In the genomic region with DNA sequence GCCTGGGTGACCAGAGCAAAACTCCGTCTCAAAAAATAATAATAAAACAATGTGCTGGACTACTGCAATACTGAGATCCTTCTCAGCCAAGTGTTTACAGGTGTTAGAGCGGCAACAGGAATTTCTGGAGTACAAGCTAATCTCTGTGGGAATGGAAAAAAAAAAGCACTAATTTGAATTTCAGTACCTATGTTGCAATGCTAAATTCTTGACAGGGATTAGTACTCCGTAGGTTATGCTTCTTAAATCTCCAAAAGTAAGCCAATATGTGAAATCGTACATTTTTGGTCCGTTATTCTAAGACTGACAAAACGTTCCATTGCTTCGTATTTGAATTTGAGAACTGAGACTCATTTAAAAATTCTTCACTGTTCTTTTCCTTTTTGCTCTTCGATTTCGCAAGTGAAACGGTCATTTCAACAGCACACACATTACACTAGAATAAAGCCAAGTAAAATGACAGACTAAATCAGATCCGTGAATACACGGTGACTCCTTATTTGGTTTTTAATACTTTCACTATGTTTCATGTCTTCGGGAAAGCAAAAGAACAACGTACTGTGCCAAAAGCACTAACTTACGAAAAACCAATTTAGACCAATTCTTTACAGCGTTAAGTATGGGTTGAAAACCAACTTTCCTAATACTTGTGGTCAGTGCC, we compare ENCODE assay signal across 1 cellular context.
TF ChIP-seq lines count a peak whose summit lies in the region.

No MANE protein-coding gene starts in this region.

TF ChIP-seq in K562, 482 proteins besides CTCF, POLR2A, EP300 and RAD21 (continues in another document):
- TF ChIP-seq MAFK (IDR thresholded peaks at IDR 0.05; ENCODE audit: low read length) (no peak), GTF2F1 (IDR thresholded peaks at IDR 0.05; ENCODE audit: low read depth, low read length) (no peak), CEBPG (CRISPR knock-in tag; IDR thresholded peaks at IDR 0.05) (no peak; the same call in 1 of the 2 replicates), CEBPG (tag; conservative IDR thresholded peaks at IDR 0.05 in 1 of 2, IDR thresholded peaks at IDR 0.05 in 1 of 2) (peak; percentile 58 to 81; a peak in 3 of 4 replicates), TBP (optimal IDR thresholded peaks at IDR 0.05; ENCODE audit: low read depth, low read length) (no peak), SRSF7 (optimal IDR thresholded peaks at IDR 0.05; ENCODE audit: low read depth, low read length) (no peak), ZNF23 (CRISPR knock-in tag; IDR thresholded peaks at IDR 0.05) (no peak), TOE1 (IDR thresholded peaks at IDR 0.05; ENCODE audit: borderline replicate concordance) (no peak), TOE1 (CRISPR knock-in tag; IDR thresholded peaks at IDR 0.05; ENCODE audit: borderline replicate concordance, low read depth) (no peak), FIP1L1 (IDR thresholded peaks at IDR 0.05; ENCODE audit: low read depth, low read length, poor library complexity, severe bottlenecking) (no peak), ATF7 (IDR thresholded peaks at IDR 0.05) (no peak), TCF7L2 (IDR thresholded peaks at IDR 0.05; ENCODE audit: low read depth, low read length) (no peak), CHCHD3 (CRISPR knock-in tag; IDR thresholded peaks at IDR 0.05) (no peak), PYGO2 (tag; IDR thresholded peaks at IDR 0.05) (no peak), KLF1 (tag; IDR thresholded peaks at IDR 0.05) (no peak), ZNF76 (CRISPR knock-in tag; IDR thresholded peaks at IDR 0.05; ENCODE audit: borderline replicate concordance) (no peak), HMG20A (CRISPR knock-in tag; conservative IDR thresholded peaks at IDR 0.05) (no peak), KLF6 (CRISPR knock-in tag; IDR thresholded peaks at IDR 0.05; ENCODE audit: borderline replicate concordance) (peak; percentile 34; the same call in 1 of the 2 replicates), ILK (tag; IDR thresholded peaks at IDR 0.05; ENCODE audit: borderline replicate concordance, low read depth) (no peak), ZFP30 (CRISPR knock-in tag; IDR thresholded peaks at IDR 0.05; ENCODE audit: borderline replicate concordance) (no peak), SIRT6 (IDR thresholded peaks at IDR 0.05; ENCODE audit: low read depth, low read length) (no peak), CBFB (CRISPR knock-in tag; IDR thresholded peaks at IDR 0.05) (no peak), DPF2 (IDR thresholded peaks at IDR 0.05) (no peak), CEBPB (tag; IDR thresholded peaks at IDR 0.05) (peak; percentile 93), NCOA2 (IDR thresholded peaks at IDR 0.05; ENCODE audit: partially characterized antibody in 2 of 2) (no peak), PHB2 (IDR thresholded peaks at IDR 0.05; ENCODE audit: low read depth) (no peak), CCNT2 (IDR thresholded peaks at IDR 0.05; ENCODE audit: borderline replicate concordance, extremely low read depth, insufficient read length, low read depth, low read length) (no peak), HNRNPLL (IDR thresholded peaks at IDR 0.05; ENCODE audit: low read depth, low read length, poor library complexity, severe bottlenecking) (no peak), TCFL5 (CRISPR knock-in tag; conservative IDR thresholded peaks at IDR 0.05) (no peak), KLF13 (tag; IDR thresholded peaks at IDR 0.05; ENCODE audit: borderline replicate concordance, low read depth) (no peak), ZNF12 (CRISPR knock-in tag; IDR thresholded peaks at IDR 0.05) (no peak), MYBL2 (IDR thresholded peaks at IDR 0.05; ENCODE audit: low read depth) (0 out of 2 replicates have a peak, but pooled peaks have one; percentile 29), MYBL2 (CRISPR knock-in tag; IDR thresholded peaks at IDR 0.05; ENCODE audit: borderline replicate concordance) (no peak)
- TF ChIP-seq, protein P1, sequence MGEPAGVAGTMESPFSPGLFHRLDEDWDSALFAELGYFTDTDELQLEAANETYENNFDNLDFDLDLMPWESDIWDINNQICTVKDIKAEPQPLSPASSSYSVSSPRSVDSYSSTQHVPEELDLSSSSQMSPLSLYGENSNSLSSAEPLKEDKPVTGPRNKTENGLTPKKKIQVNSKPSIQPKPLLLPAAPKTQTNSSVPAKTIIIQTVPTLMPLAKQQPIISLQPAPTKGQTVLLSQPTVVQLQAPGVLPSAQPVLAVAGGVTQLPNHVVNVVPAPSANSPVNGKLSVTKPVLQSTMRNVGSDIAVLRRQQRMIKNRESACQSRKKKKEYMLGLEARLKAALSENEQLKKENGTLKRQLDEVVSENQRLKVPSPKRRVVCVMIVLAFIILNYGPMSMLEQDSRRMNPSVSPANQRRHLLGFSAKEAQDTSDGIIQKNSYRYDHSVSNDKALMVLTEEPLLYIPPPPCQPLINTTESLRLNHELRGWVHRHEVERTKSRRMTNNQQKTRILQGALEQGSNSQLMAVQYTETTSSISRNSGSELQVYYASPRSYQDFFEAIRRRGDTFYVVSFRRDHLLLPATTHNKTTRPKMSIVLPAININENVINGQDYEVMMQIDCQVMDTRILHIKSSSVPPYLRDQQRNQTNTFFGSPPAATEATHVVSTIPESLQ (CRISPR knock-in tag; IDR thresholded peaks at IDR 0.05) = no peak
- TF ChIP-seq, protein P2, sequence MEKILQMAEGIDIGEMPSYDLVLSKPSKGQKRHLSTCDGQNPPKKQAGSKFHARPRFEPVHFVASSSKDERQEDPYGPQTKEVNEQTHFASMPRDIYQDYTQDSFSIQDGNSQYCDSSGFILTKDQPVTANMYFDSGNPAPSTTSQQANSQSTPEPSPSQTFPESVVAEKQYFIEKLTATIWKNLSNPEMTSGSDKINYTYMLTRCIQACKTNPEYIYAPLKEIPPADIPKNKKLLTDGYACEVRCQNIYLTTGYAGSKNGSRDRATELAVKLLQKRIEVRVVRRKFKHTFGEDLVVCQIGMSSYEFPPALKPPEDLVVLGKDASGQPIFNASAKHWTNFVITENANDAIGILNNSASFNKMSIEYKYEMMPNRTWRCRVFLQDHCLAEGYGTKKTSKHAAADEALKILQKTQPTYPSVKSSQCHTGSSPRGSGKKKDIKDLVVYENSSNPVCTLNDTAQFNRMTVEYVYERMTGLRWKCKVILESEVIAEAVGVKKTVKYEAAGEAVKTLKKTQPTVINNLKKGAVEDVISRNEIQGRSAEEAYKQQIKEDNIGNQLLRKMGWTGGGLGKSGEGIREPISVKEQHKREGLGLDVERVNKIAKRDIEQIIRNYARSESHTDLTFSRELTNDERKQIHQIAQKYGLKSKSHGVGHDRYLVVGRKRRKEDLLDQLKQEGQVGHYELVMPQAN (IDR thresholded peaks at IDR 0.05; ENCODE audit: borderline replicate concordance) = no peak
- TF ChIP-seq, protein P3, sequence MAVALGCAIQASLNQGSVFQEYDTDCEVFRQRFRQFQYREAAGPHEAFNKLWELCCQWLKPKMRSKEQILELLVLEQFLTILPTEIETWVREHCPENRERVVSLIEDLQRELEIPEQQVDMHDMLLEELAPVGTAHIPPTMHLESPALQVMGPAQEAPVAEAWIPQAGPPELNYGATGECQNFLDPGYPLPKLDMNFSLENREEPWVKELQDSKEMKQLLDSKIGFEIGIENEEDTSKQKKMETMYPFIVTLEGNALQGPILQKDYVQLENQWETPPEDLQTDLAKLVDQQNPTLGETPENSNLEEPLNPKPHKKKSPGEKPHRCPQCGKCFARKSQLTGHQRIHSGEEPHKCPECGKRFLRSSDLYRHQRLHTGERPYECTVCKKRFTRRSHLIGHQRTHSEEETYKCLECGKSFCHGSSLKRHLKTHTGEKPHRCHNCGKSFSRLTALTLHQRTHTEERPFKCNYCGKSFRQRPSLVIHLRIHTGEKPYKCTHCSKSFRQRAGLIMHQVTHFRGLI (CRISPR knock-in tag; IDR thresholded peaks at IDR 0.05) = no peak
- TF ChIP-seq, protein P4, sequence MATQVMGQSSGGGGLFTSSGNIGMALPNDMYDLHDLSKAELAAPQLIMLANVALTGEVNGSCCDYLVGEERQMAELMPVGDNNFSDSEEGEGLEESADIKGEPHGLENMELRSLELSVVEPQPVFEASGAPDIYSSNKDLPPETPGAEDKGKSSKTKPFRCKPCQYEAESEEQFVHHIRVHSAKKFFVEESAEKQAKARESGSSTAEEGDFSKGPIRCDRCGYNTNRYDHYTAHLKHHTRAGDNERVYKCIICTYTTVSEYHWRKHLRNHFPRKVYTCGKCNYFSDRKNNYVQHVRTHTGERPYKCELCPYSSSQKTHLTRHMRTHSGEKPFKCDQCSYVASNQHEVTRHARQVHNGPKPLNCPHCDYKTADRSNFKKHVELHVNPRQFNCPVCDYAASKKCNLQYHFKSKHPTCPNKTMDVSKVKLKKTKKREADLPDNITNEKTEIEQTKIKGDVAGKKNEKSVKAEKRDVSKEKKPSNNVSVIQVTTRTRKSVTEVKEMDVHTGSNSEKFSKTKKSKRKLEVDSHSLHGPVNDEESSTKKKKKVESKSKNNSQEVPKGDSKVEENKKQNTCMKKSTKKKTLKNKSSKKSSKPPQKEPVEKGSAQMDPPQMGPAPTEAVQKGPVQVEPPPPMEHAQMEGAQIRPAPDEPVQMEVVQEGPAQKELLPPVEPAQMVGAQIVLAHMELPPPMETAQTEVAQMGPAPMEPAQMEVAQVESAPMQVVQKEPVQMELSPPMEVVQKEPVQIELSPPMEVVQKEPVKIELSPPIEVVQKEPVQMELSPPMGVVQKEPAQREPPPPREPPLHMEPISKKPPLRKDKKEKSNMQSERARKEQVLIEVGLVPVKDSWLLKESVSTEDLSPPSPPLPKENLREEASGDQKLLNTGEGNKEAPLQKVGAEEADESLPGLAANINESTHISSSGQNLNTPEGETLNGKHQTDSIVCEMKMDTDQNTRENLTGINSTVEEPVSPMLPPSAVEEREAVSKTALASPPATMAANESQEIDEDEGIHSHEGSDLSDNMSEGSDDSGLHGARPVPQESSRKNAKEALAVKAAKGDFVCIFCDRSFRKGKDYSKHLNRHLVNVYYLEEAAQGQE (CRISPR knock-in tag; IDR thresholded peaks at IDR 0.05; ENCODE audit: low read depth) = no peak
- TF ChIP-seq, protein P5, sequence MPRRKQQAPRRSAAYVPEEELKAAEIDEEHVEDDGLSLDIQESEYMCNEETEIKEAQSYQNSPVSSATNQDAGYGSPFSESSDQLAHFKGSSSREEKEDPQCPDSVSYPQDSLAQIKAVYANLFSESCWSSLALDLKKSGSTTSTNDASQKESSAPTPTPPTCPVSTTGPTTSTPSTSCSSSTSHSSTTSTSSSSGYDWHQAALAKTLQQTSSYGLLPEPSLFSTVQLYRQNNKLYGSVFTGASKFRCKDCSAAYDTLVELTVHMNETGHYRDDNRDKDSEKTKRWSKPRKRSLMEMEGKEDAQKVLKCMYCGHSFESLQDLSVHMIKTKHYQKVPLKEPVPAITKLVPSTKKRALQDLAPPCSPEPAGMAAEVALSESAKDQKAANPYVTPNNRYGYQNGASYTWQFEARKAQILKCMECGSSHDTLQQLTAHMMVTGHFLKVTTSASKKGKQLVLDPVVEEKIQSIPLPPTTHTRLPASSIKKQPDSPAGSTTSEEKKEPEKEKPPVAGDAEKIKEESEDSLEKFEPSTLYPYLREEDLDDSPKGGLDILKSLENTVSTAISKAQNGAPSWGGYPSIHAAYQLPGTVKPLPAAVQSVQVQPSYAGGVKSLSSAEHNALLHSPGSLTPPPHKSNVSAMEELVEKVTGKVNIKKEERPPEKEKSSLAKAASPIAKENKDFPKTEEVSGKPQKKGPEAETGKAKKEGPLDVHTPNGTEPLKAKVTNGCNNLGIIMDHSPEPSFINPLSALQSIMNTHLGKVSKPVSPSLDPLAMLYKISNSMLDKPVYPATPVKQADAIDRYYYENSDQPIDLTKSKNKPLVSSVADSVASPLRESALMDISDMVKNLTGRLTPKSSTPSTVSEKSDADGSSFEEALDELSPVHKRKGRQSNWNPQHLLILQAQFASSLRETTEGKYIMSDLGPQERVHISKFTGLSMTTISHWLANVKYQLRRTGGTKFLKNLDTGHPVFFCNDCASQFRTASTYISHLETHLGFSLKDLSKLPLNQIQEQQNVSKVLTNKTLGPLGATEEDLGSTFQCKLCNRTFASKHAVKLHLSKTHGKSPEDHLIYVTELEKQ (CRISPR knock-in tag; IDR thresholded peaks at IDR 0.05) = no peak
- TF ChIP-seq, protein P6, sequence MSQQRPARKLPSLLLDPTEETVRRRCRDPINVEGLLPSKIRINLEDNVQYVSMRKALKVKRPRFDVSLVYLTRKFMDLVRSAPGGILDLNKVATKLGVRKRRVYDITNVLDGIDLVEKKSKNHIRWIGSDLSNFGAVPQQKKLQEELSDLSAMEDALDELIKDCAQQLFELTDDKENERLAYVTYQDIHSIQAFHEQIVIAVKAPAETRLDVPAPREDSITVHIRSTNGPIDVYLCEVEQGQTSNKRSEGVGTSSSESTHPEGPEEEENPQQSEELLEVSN (IDR thresholded peaks at IDR 0.05; ENCODE audit: borderline replicate concordance in 1 of 2, extremely low read depth in 1 of 2, insufficient read depth in 1 of 2, insufficient read length in 1 of 2, low read depth in 1 of 2, low read length in 1 of 2, poor library complexity in 1 of 2, severe bottlenecking in 1 of 2) = no peak
- TF ChIP-seq, protein P7, sequence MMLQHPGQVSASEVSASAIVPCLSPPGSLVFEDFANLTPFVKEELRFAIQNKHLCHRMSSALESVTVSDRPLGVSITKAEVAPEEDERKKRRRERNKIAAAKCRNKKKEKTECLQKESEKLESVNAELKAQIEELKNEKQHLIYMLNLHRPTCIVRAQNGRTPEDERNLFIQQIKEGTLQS (IDR thresholded peaks at IDR 0.05) = no peak
- TF ChIP-seq, protein P7 (CRISPR knock-in tag; conservative IDR thresholded peaks at IDR 0.05) = no peak
